In the genomic region with DNA sequence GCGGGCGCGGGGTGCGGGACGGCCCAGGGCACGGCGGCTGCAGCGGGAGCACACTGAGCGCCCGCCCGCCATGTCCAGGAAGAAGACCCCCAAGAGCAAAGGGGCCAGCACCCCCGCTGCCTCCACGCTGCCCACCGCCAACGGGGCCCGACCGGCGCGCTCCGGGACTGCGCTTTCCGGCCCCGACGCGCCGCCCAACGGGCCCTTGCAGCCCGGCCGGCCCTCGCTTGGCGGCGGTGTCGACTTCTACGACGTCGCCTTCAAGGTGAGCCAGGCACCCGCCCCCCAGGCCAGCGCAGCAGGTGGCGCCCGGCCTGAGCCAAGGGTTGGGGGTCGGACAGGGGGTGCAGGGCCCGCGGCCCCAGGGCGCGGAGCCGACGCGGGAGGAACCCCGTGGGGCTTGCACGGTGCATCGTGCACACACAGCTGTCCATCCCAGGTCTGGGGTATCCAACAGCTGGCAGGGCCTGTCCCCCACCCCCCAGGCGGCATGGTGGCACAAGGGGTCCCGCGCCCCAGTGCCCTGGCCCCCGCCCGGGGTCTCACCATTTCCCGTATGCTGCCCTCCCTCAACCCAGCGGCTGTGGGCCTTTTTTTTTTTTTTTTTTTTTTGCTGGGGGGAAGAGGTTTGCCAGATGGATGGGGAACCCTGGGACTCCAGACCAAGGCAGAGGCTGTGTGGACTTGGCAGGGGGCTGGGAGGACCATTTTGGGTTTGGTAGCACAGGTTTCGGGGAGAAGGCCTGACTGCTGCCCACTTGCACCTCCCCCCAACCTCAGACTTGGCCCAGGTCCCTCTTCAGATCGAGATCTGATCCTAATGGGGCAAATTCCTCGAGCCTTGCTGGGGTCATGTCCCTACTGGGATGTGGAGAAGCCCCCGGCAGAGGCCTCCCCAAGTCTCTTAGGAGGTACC, we compare ENCODE assay signal across 8 cellular contexts. TPM values are rescaled to one million over a fixed set of nuclear protein-coding genes. Genes with fewer than 3 reads are reported as not detected.
DNase-seq lines count a peak whose midpoint lies in the region; ATAC-seq, FAIRE-seq and TF ChIP-seq lines count a peak whose summit lies in the region.

No MANE protein-coding gene starts in this region.

- H3K79me2 ChIP-seq in keratinocyte (ENCODE audit: control insufficient read depth, insufficient read depth, low read length) = peaks cover 14% of the 10 kb centered on the region

- intact Hi-C loops in Calu3 (cut with micrococcal nuclease; ENCODE audit: unreplicated experiment) = no loop called here
- intact Hi-C loops in activated T-helper 2 cell treated with anti-CD3 and anti-CD28 coated beads, Interferon-gamma antibody, Interleukin-2, Interleukin-4, amounts not matched to agents 10 μg/mL and 5 μg/mL and 100 μg/mL, durations not matched to agents 14 hours and 24 hours and 36 hours (cut with micrococcal nuclease) = no loop called here

- peak overlapping the region; percentile 74 for H3K4me2 ChIP-seq in keratinocyte (ENCODE audit: control insufficient read depth, extremely low read depth, insufficient read depth, low read depth, low read length)

- no peak for ATAC-seq in thoracic aorta (ENCODE audit: insufficient number of reproducible peaks, low FRiP score, low read depth)
- no peak for ATAC-seq in GM18520 (IDR thresholded peaks at IDR 0.05; ENCODE audit: unreplicated experiment)
- no peak for ATAC-seq in GM18517 (IDR thresholded peaks at IDR 0.05; ENCODE audit: unreplicated experiment)

- CTCF ChIA-PET in Calu3 (lab: Charles Lee) = interaction anchor here (0.7 to 1.6 kb wide), 3 partner anchors 71 to 140 kb away, joined by 3 to 7 read pairs (median 4); no protein-coding TSS in a partner anchor

- H3K4me1 ChIP-seq in HUES48 (ENCODE audit: control insufficient read depth, insufficient read depth, low read length) = peaks cover 21% of the 10 kb centered on the region
- H3K4me1 ChIP-seq in keratinocyte (ENCODE audit: control insufficient read depth, extremely low read depth, insufficient read depth, low read length) = peaks cover 42% of the 10 kb centered on the region
- H3K4me1 ChIP-seq in thoracic aorta (ENCODE audit: control insufficient read depth in 1 of 2, low read depth in 2 of 2) = peaks cover 19 to 60% of the 10 kb centered on the region in 2 donors

- BruUV-seq in Calu3 (replicated peaks; lab: Mats Ljungman, UMichigan) = no TSS peak

- peak overlapping the region; percentile 35 for H3K27ac ChIP-seq in HUES48 (ENCODE audit: low read depth, low read length)
- no peak overlapping the region for H3K27ac ChIP-seq in keratinocyte (ENCODE audit: control insufficient read depth, insufficient read depth, low read length)
- H3K27ac ChIP-seq in thoracic aorta = no peak overlapping the region

- H3K9ac ChIP-seq in HUES48 (ENCODE audit: low read depth, low read length) = peak overlapping the region; percentile 27
- H3K9ac ChIP-seq in keratinocyte (ENCODE audit: control insufficient read depth, extremely low read depth, insufficient read depth, low read length) = peak overlapping the region; percentile 23

- no peaks in the 10 kb centered on the region for H3K9me3 Mint-ChIP-seq in Calu3 (ENCODE audit: low read depth, unreplicated experiment)
- H3K9me3 Mint-ChIP-seq in activated T-helper 2 cell treated with anti-CD3 and anti-CD28 coated beads, Interferon-gamma antibody, Interleukin-2, Interleukin-4, amounts not matched to agents 10 μg/mL and 5 μg/mL and 100 μg/mL, durations not matched to agents 14 hours and 24 hours and 36 hours = no peaks in the 10 kb centered on the region

- no peak overlapping the region for H2AFZ ChIP-seq in keratinocyte (ENCODE audit: control insufficient read depth, low read length)

- TF ChIP-seq CTCF in Calu3 (IDR thresholded peaks at IDR 0.05; ENCODE audit: unreplicated experiment) = no peak
- TF ChIP-seq CTCF in keratinocyte (optimal IDR thresholded peaks at IDR 0.05 in 1 of 3, IDR thresholded peaks at IDR 0.05 in 1 of 3, conservative IDR thresholded peaks at IDR 0.05 in 1 of 3; ENCODE audit: extremely low read depth in 1 of 3, insufficient read depth in 2 of 3, low read length in 3 of 3) = peak in 1 of 3 experiments; percentile 4
- TF ChIP-seq CTCF in thoracic aorta (IDR thresholded peaks at IDR 0.05) = no peak

- peak overlapping the region; percentile 61 for H3K27ac Mint-ChIP-seq in Calu3 (ENCODE audit: unreplicated experiment)
- H3K27ac Mint-ChIP-seq in activated T-helper 2 cell treated with anti-CD3 and anti-CD28 coated beads, Interferon-gamma antibody, Interleukin-2, Interleukin-4, amounts not matched to agents 10 μg/mL and 5 μg/mL and 100 μg/mL, durations not matched to agents 14 hours and 24 hours and 36 hours = no peak overlapping the region

- FAIRE-seq in keratinocyte (lab: Jason Lieb, UNC) = no peak

- H3K4me3 ChIP-seq in HUES48 (ENCODE audit: low read depth, low read length) = peak overlapping the region; percentile 68
- H3K4me3 ChIP-seq in keratinocyte (ENCODE audit: control insufficient read depth in 2 of 3, extremely low read depth in 1 of 3, insufficient read depth in 2 of 3, low read depth in 1 of 3, low read length in 3 of 3) = peak overlapping the region in 2 of 3 experiments; percentile 24 to 28
- peak overlapping the region; percentile 73 for H3K4me3 ChIP-seq in thoracic aorta

- H3K9me1 ChIP-seq in keratinocyte (ENCODE audit: control insufficient read depth, extremely low read depth, insufficient read depth, low read length) = peaks cover 4% of the 10 kb centered on the region

- H3K36me3 Mint-ChIP-seq in Calu3 (ENCODE audit: insufficient read depth, unreplicated experiment) = peaks cover 70% of the 10 kb centered on the region
- peaks cover 37% of the 10 kb centered on the region for H3K36me3 Mint-ChIP-seq in activated T-helper 2 cell treated with anti-CD3 and anti-CD28 coated beads, Interferon-gamma antibody, Interleukin-2, Interleukin-4, amounts not matched to agents 10 μg/mL and 5 μg/mL and 100 μg/mL, durations not matched to agents 14 hours and 24 hours and 36 hours (ENCODE audit: low read depth)

- H4K20me1 ChIP-seq in keratinocyte (ENCODE audit: control insufficient read depth, extremely low read depth, insufficient read depth, low read length) = peaks cover 34% of the 10 kb centered on the region

- DNase-seq in Calu3 = peak; percentile 53
- DNase-seq in activated T-helper 2 cell treated with anti-CD3 and anti-CD28 coated beads, Interferon-gamma antibody, Interleukin-2, Interleukin-4, amounts not matched to agents 10 μg/mL and 5 μg/mL and 100 μg/mL, durations not matched to agents 14 hours and 24 hours and 36 hours (ENCODE audit: low spot score) = no peak
- no peak for DNase-seq in keratinocyte (ENCODE audit: low read depth, low spot score)
- no peak for DNase-seq in thoracic aorta (ENCODE audit: low spot score)
- DNase-seq in NCI-H1694 (lab: John Stamatoyannopoulos, UW) = no peak

- H3K4me1 Mint-ChIP-seq in Calu3 (ENCODE audit: low read depth, unreplicated experiment) = peaks cover 11% of the 10 kb centered on the region
- peaks cover 10% of the 10 kb centered on the region for H3K4me1 Mint-ChIP-seq in activated T-helper 2 cell treated with anti-CD3 and anti-CD28 coated beads, Interferon-gamma antibody, Interleukin-2, Interleukin-4, amounts not matched to agents 10 μg/mL and 5 μg/mL and 100 μg/mL, durations not matched to agents 14 hours and 24 hours and 36 hours (ENCODE audit: low read depth)

- H3K4me3 Mint-ChIP-seq in Calu3 (ENCODE audit: low read depth, unreplicated experiment) = peak overlapping the region; percentile 61
- H3K4me3 Mint-ChIP-seq in activated T-helper 2 cell treated with anti-CD3 and anti-CD28 coated beads, Interferon-gamma antibody, Interleukin-2, Interleukin-4, amounts not matched to agents 10 μg/mL and 5 μg/mL and 100 μg/mL, durations not matched to agents 14 hours and 24 hours and 36 hours (ENCODE audit: low read depth) = peak overlapping the region; percentile 67

- H3K9me3 ChIP-seq in HUES48 (ENCODE audit: control insufficient read depth, insufficient read depth, low read length) (no peaks in the 10 kb centered on the region), keratinocyte (ENCODE audit: control insufficient read depth, low read depth, low read length) (no peaks in the 10 kb centered on the region), thoracic aorta (no peaks in the 10 kb centered on the region)

- H3K36me3 ChIP-seq in HUES48 (ENCODE audit: control insufficient read depth, insufficient read depth, low read length) = peaks cover 24% of the 10 kb centered on the region
- peaks cover 12 to 21% of the 10 kb centered on the region in 2 experiments for H3K36me3 ChIP-seq in keratinocyte (ENCODE audit: control insufficient read depth in 2 of 2, extremely low read depth in 1 of 2, insufficient read depth in 2 of 2, low read length in 2 of 2)
- no peaks in the 10 kb centered on the region for H3K36me3 ChIP-seq in thoracic aorta

- no peaks in the 10 kb centered on the region for H3K27me3 Mint-ChIP-seq in Calu3 (ENCODE audit: unreplicated experiment)
- peaks cover 2% of the 10 kb centered on the region for H3K27me3 Mint-ChIP-seq in activated T-helper 2 cell treated with anti-CD3 and anti-CD28 coated beads, Interferon-gamma antibody, Interleukin-2, Interleukin-4, amounts not matched to agents 10 μg/mL and 5 μg/mL and 100 μg/mL, durations not matched to agents 14 hours and 24 hours and 36 hours (ENCODE audit: low read depth)

- dilution Hi-C loops in keratinocyte (cut with MboI; ENCODE audit: extremely low pct_ligation_motif_present, low sequenced_read_pairs) = no loop called here

- H3K27me3 ChIP-seq in HUES48 (ENCODE audit: control insufficient read depth, insufficient read depth, low read length) (no peaks in the 10 kb centered on the region), keratinocyte (ENCODE audit: control insufficient read depth, extremely low read depth, insufficient read depth, low read length) (no peaks in the 10 kb centered on the region), thoracic aorta (replicated peaks; ENCODE audit: insufficient read depth) (no peaks in the 10 kb centered on the region)

RNA-seq across cellular contexts. Expression of gene RAB26, which starts 0.5 kb away (rescaled TPM):
- total RNA-seq in Calu3 (2022) (10.8 and 12.3 TPM in 2 replicates), thoracic aorta (not detected)
- total RNA-seq in activated T-helper 2 cell treated with anti-CD3 and anti-CD28 coated beads, Interferon-gamma antibody, Interleukin-2, Interleukin-4, amounts not matched to agents 10 μg/mL and 5 μg/mL and 100 μg/mL, durations not matched to agents 14 hours and 24 hours and 36 hours = 0.46 and 0.59 TPM in 2 replicates
- 0.44 to 0.91 TPM (median 0.58 TPM) in 3 replicates for polyA plus RNA-seq in keratinocyte
- polyA plus RNA-seq in keratinocyte (2011; ENCODE audit: low read depth) = not detected
- 0.21 and 0.70 TPM in 2 replicates for polyA plus RNA-seq in keratinocyte (2011; cell fraction: cytosol; rRNA removed)
- 1.0 and 2.2 TPM in 2 replicates for polyA plus RNA-seq in keratinocyte (2011; cell fraction: nucleus; rRNA removed)
- polyA plus RNA-seq in keratinocyte (2012; ENCODE audit: low replicate concordance) = 0.83 and 1.5 TPM in 2 replicates
- polyA minus RNA-seq in keratinocyte = 0.23 to 0.77 TPM in 2 of 3 replicates, not detected in the other
- not detected for polyA minus RNA-seq in keratinocyte (2011; cell fraction: cytosol; rRNA and poly(A)+ RNA removed)
- 0.74 and 1.2 TPM in 2 replicates for polyA minus RNA-seq in keratinocyte (2011; cell fraction: nucleus; rRNA and poly(A)+ RNA removed)

RNA-seq across cellular contexts. Expression of gene TRAF7, which starts 6.6 kb away (rescaled TPM):
- total RNA-seq in Calu3 (2022) (118 and 127 TPM in 2 replicates), thoracic aorta (10 to 100 TPM; 34.1 to 54.8 TPM)
- 69.8 and 70.7 TPM in 2 replicates for total RNA-seq in activated T-helper 2 cell treated with anti-CD3 and anti-CD28 coated beads, Interferon-gamma antibody, Interleukin-2, Interleukin-4, amounts not matched to agents 10 μg/mL and 5 μg/mL and 100 μg/mL, durations not matched to agents 14 hours and 24 hours and 36 hours
- polyA plus RNA-seq in keratinocyte = 38.4 to 52.1 TPM (median 45.9 TPM) in 3 replicates
- polyA plus RNA-seq in keratinocyte (2011; ENCODE audit: low read depth) = 28.3 TPM
- 37.3 and 68.2 TPM in 2 replicates for polyA plus RNA-seq in keratinocyte (2011; cell fraction: cytosol; rRNA removed)
- 51.7 and 65.5 TPM in 2 replicates for polyA plus RNA-seq in keratinocyte (2011; cell fraction: nucleus; rRNA removed)
- 41.9 and 72.5 TPM in 2 replicates for polyA plus RNA-seq in keratinocyte (2012; ENCODE audit: low replicate concordance)
- 54.2 to 122 TPM (median 60.8 TPM) in 3 replicates for polyA minus RNA-seq in keratinocyte
- polyA minus RNA-seq in keratinocyte (2011; cell fraction: cytosol; rRNA and poly(A)+ RNA removed) = 96.1 TPM
- 35.2 and 37.6 TPM in 2 replicates for polyA minus RNA-seq in keratinocyte (2011; cell fraction: nucleus; rRNA and poly(A)+ RNA removed)

RNA-seq across cellular contexts. Expression of gene PKD1, which starts 13.3 kb away (rescaled TPM):
- total RNA-seq in Calu3 (2022) (82.0 and 86.0 TPM in 2 replicates), thoracic aorta (1,000 to 10,000 TPM in 1 of 2 donors, 100 to 1,000 TPM in 1; 838 to 1,071 TPM)
- total RNA-seq in activated T-helper 2 cell treated with anti-CD3 and anti-CD28 coated beads, Interferon-gamma antibody, Interleukin-2, Interleukin-4, amounts not matched to agents 10 μg/mL and 5 μg/mL and 100 μg/mL, durations not matched to agents 14 hours and 24 hours and 36 hours = 86.9 and 94.4 TPM in 2 replicates
- 10.6 to 22.9 TPM (median 16.4 TPM) in 3 replicates for polyA plus RNA-seq in keratinocyte
- 11.0 TPM for polyA plus RNA-seq in keratinocyte (2011; ENCODE audit: low read depth)
- 3.8 and 11.5 TPM in 2 replicates for polyA plus RNA-seq in keratinocyte (2011; cell fraction: cytosol; rRNA removed)
- polyA plus RNA-seq in keratinocyte (2011; cell fraction: nucleus; rRNA removed) = 104 and 139 TPM in 2 replicates
- 19.6 and 30.4 TPM in 2 replicates for polyA plus RNA-seq in keratinocyte (2012; ENCODE audit: low replicate concordance)
- polyA minus RNA-seq in keratinocyte = 39.6 to 62.5 TPM (median 40.9 TPM) in 3 replicates
- 57.4 TPM for polyA minus RNA-seq in keratinocyte (2011; cell fraction: cytosol; rRNA and poly(A)+ RNA removed)
- 139 and 161 TPM in 2 replicates for polyA minus RNA-seq in keratinocyte (2011; cell fraction: nucleus; rRNA and poly(A)+ RNA removed)

RNA-seq across cellular contexts. Expression of gene CASKIN1, which starts 47.4 kb away (rescaled TPM):
- total RNA-seq in Calu3 (2022) (1.4 and 2.6 TPM in 2 replicates), thoracic aorta (not detected)
- total RNA-seq in activated T-helper 2 cell treated with anti-CD3 and anti-CD28 coated beads, Interferon-gamma antibody, Interleukin-2, Interleukin-4, amounts not matched to agents 10 μg/mL and 5 μg/mL and 100 μg/mL, durations not matched to agents 14 hours and 24 hours and 36 hours = 0.48 and 1.0 TPM in 2 replicates
- polyA plus RNA-seq in keratinocyte = 0.01 to 0.45 TPM (median 0.04 TPM) in 3 replicates
- 0.07 TPM for polyA plus RNA-seq in keratinocyte (2011; ENCODE audit: low read depth)
- polyA plus RNA-seq in keratinocyte (2011; cell fraction: cytosol; rRNA removed) = 0.01 and 0.12 TPM in 2 replicates
- polyA plus RNA-seq in keratinocyte (2011; cell fraction: nucleus; rRNA removed) = 0.08 and 0.27 TPM in 2 replicates
- 0.02 and 0.78 TPM in 2 replicates for polyA plus RNA-seq in keratinocyte (2012; ENCODE audit: low replicate concordance)
- 0.03 to 0.07 TPM in 2 of 3 replicates, not detected in the other for polyA minus RNA-seq in keratinocyte
- not detected for polyA minus RNA-seq in keratinocyte (2011; cell fraction: cytosol; rRNA and poly(A)+ RNA removed)
- 0.11 TPM in 1 of 2 replicates, not detected in the other for polyA minus RNA-seq in keratinocyte (2011; cell fraction: nucleus; rRNA and poly(A)+ RNA removed)

RNA-seq across cellular contexts. Expression of gene MLST8, which starts 56.3 kb away (rescaled TPM):
- 58.0 and 59.7 TPM in 2 replicates for total RNA-seq in Calu3 (2022)
- 54.3 and 56.4 TPM in 2 replicates for total RNA-seq in activated T-helper 2 cell treated with anti-CD3 and anti-CD28 coated beads, Interferon-gamma antibody, Interleukin-2, Interleukin-4, amounts not matched to agents 10 μg/mL and 5 μg/mL and 100 μg/mL, durations not matched to agents 14 hours and 24 hours and 36 hours
- polyA plus RNA-seq in keratinocyte = 35.7 to 68.9 TPM (median 54.7 TPM) in 3 replicates
- polyA plus RNA-seq in keratinocyte (2011; ENCODE audit: low read depth) = 66.9 TPM
- polyA plus RNA-seq in keratinocyte (2011; cell fraction: cytosol; rRNA removed) = 43.6 and 90.2 TPM in 2 replicates
- 36.0 and 46.8 TPM in 2 replicates for polyA plus RNA-seq in keratinocyte (2011; cell fraction: nucleus; rRNA removed)
- polyA plus RNA-seq in keratinocyte (2012; ENCODE audit: low replicate concordance) = 29.2 and 45.0 TPM in 2 replicates
- 36.3 to 85.2 TPM (median 44.4 TPM) in 3 replicates for polyA minus RNA-seq in keratinocyte
- polyA minus RNA-seq in keratinocyte (2011; cell fraction: cytosol; rRNA and poly(A)+ RNA removed) = 59.9 TPM
- 15.7 and 17.8 TPM in 2 replicates for polyA minus RNA-seq in keratinocyte (2011; cell fraction: nucleus; rRNA and poly(A)+ RNA removed)
- total RNA-seq in thoracic aorta = 10 to 100 TPM; 13.7 to 47.7 TPM
